Comparison of ENCODE assay signal across 15 cellular contexts in the genomic region with DNA sequence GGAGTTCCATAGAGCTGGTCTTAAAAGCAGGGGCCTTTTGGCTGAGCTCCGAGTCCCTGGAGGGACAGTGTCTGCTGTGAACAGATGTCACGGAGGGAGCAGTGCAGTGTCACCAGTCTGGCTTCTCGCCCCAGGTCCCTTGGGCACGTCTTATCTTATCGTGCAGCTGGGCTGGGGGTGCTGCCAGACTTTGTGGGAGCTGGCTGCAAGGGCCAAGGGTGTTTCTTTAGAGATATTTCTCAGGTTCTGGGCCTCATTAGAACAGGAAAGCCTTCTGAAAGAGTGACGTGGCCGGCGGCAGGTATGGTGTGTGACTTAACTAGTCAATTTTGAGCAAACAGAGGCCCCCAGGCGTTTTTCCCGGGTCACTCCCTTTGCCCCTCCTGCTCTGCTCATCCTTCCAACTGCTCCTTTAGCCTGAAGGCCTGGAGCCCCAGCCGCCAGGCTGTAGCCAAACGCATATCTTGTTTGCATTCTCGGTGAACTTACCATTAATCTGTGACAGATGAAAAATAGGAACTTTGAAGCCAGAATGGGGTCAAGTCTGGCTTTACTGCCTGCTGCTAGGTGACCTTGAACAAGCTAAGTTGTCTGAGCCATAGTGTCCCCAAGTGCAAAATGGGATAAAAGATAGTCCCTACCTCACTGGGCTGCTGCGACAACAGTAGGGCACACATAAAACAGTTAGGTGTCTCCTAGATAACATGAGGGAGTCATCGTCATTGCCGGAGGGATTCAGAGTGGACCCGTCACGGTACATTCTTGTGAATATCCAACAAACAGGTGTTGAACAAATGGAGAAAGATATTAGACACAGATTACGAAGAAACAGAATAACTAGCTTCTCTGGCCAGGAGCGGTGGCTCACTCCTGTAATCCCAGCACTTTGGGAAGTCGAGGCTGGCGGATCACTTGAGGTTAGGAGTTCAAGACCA.
A peak's percentile ranks its signal among the peaks of the same experiment; 100 is the strongest.
DNase-seq lines count a peak whose midpoint lies in the region; ATAC-seq and TF ChIP-seq lines count a peak whose summit lies in the region.
"Had no signal": no experiment of that assay in that cellular context is flagged by ENCODE, and none has a peak within 500 bp of the region (broad histone marks: within the 10 kb centered on the region; RNA-seq: fewer than 3 reads in every experiment).

No MANE protein-coding gene starts in this region.

- H4K5ac ChIP-seq in H9 (ENCODE audit: insufficient read length, low read depth, low read length): no peak overlapping the region

- no peak overlapping the region for H2BK120ac ChIP-seq in H9 (ENCODE audit: low read depth, low read length, poor library complexity, severe bottlenecking)

- H3K27ac Mint-ChIP-seq in H9: peak overlapping the region in 1 of 3 experiments; percentile 47; a peak in 1 of 7 replicates
- H3K27ac Mint-ChIP-seq: CD4-positive, alpha-beta T cell had no signal

- DNase-seq in KBM-7 (peak; percentile 38), UCSD-AML1 (lab: John Stamatoyannopoulos, UW; ENCODE audit: unreplicated experiment) (peak; percentile 53), islet precursor cell (peak; percentile 75), testis (peak; percentile 91), middle frontal gyrus (ENCODE audit: extremely low spot score, low spot score) (no peak), H9 (no peak)
- DNase-seq: activated T-cell treated with anti-CD3 and anti-CD28 coated beads for 4 hours; CD4-positive, alpha-beta T cell; GOT3; lower lobe of right lung; NCI-H2107; stimulated activated CD4-positive, alpha-beta T cell treated with anti-CD3 and anti-CD28 coated beads, Interleukin-2, amount 100 ng/mL, for 24 hours; stimulated activated naive CD4-positive, alpha-beta T cell treated with Interleukin-2 at 50 U/mL for 16 hours had no signal

- H4K20me1 ChIP-seq in H9 (ENCODE audit: control insufficient read depth, insufficient read depth, insufficient read length): no peaks in the 10 kb centered on the region

- H2BK12ac ChIP-seq in H9 (ENCODE audit: insufficient read length, low read depth, low read length): no peak overlapping the region

- H3K4ac ChIP-seq in H9 (ENCODE audit: low read depth, low read length): no peak overlapping the region

- no peaks in the 10 kb centered on the region for H3K27me3 ChIP-seq in testis
- no peaks in the 10 kb centered on the region for H3K27me3 ChIP-seq in H9 (ENCODE audit: insufficient read depth, low read length)
- H3K27me3 ChIP-seq: ascending aorta had no signal

- no peak overlapping the region for H2BK15ac ChIP-seq in H9 (ENCODE audit: low read depth, low read length)

- no peaks in the 10 kb centered on the region; a peak in 2 of 5 replicates for H3K9me3 Mint-ChIP-seq in H9
- H3K9me3 Mint-ChIP-seq: CD4-positive, alpha-beta T cell had no signal

- peaks cover 7% of the 10 kb centered on the region for H3K27me3 Mint-ChIP-seq in H9 (ENCODE audit: low read depth)
- H3K27me3 Mint-ChIP-seq: CD4-positive, alpha-beta T cell had no signal

- no peak overlapping the region for H2AFZ ChIP-seq in H9 (ENCODE audit: low read length)

- no peak overlapping the region for H2BK20ac ChIP-seq in H9 (ENCODE audit: low read depth, low read length, poor library complexity, severe bottlenecking)

- no peak overlapping the region for H2AK5ac ChIP-seq in H9 (ENCODE audit: insufficient read length, low read length)

- 0 out of 4 replicates have a peak, but pooled peaks cover 0 to 4% of the 10 kb centered on the region in 2 experiments for H3K4me1 Mint-ChIP-seq in H9

- H3K79me2 ChIP-seq in H9 (ENCODE audit: insufficient read depth, low read length): no peaks in the 10 kb centered on the region

- no peak overlapping the region for H3T11ph ChIP-seq in H9 (ENCODE audit: low read length)

- TF ChIP-seq CTCF in testis (IDR thresholded peaks at IDR 0.05): no peak
- no peak for TF ChIP-seq CTCF in H9 (conservative IDR thresholded peaks at IDR 0.05)

- in situ Hi-C loops in KBM-7 (cut with MboI; ENCODE audit: low pct_unique_long_range_greater_than_20kb, low sequenced_read_pairs): no loop called here

- H3K27ac ChIP-seq in testis (peak overlapping the region; percentile 23 to 45), H9 (ENCODE audit: insufficient read length, low read depth, low read length) (no peak overlapping the region)
- H3K27ac ChIP-seq: lower lobe of right lung had no signal

- no peak for ATAC-seq in HG03045 (IDR thresholded peaks at IDR 0.05; ENCODE audit: unreplicated experiment)

- H3K4me2 ChIP-seq in H9 (ENCODE audit: insufficient read depth, insufficient read length, low read length): no peak overlapping the region

- H3K36me3 Mint-ChIP-seq in H9 (ENCODE audit: insufficient read depth in 1 of 3, low read depth in 3 of 3): no peaks in the 10 kb centered on the region

- H3K23me2 ChIP-seq in H9 (ENCODE audit: insufficient read length, low read depth, low read length, poor library complexity, severe bottlenecking): no peaks in the 10 kb centered on the region

- no peak overlapping the region for H3K18ac ChIP-seq in H9 (ENCODE audit: insufficient read length, low read depth, low read length)

- no peak overlapping the region for H3K4me3 ChIP-seq in testis
- H3K4me3 ChIP-seq: ascending aorta, lower lobe of right lung had no signal

- no peak overlapping the region for H3K9ac ChIP-seq in H9 (ENCODE audit: extremely low read depth, insufficient read length, low read length)

- 51 to 68% methylated on average over 21 to 22 of the region's 22 CpGs for WGBS in testis, 2 donors
- WGBS in H9 (ENCODE audit: extremely low coverage, insufficient read length, low lambda C conversion rate): no CpG with 5 or more reads among the region's 22 CpGs

- no peaks in the 10 kb centered on the region for H3K36me3 ChIP-seq in testis (ENCODE audit: low read depth, missing control alignments)
- H3K36me3 ChIP-seq: ascending aorta, lower lobe of right lung had no signal

- H4K8ac ChIP-seq in H9 (replicated peaks; ENCODE audit: insufficient read length, low read depth, low read length): no peak overlapping the region

- H3K23ac ChIP-seq in H9 (ENCODE audit: insufficient read length, low read depth, low read length): no peak overlapping the region

- H3K4me3 Mint-ChIP-seq in H9: no peak overlapping the region
- H3K4me3 Mint-ChIP-seq: CD4-positive, alpha-beta T cell had no signal

- H3K4me1 ChIP-seq in testis: peaks cover 10% of the 10 kb centered on the region
- H3K4me1 ChIP-seq in H9 (ENCODE audit: insufficient read depth, low read length): no peaks in the 10 kb centered on the region
- H3K4me1 ChIP-seq: lower lobe of right lung had no signal

- no peak for TF ChIP-seq POLR2A in testis (IDR thresholded peaks at IDR 0.05)

- H4K91ac ChIP-seq in H9 (ENCODE audit: insufficient read length, low read depth, low read length): no peak overlapping the region

- no peak overlapping the region for H2BK5ac ChIP-seq in H9 (ENCODE audit: insufficient read length, low read length)

- H3K9me3 ChIP-seq in testis: no peaks in the 10 kb centered on the region
- H3K9me3 ChIP-seq in H9 (ENCODE audit: control insufficient read depth, low read depth, low read length): no peaks in the 10 kb centered on the region
- H3K9me3 ChIP-seq: ascending aorta, lower lobe of right lung had no signal

- no peaks in the 10 kb centered on the region for H3K79me1 ChIP-seq in H9 (ENCODE audit: insufficient read depth, low read depth, low read length, poor library complexity, severe bottlenecking)

- intact Hi-C loops in testis (cut with DNase I; ENCODE audit: low total_unique reads): no loop called here

- no peak overlapping the region for H3K14ac ChIP-seq in H9 (ENCODE audit: insufficient read depth, low read length)

- no peak overlapping the region for H3K56ac ChIP-seq in H9 (ENCODE audit: insufficient read length, low read depth, low read length)

Comparison
In these comparisons a context has a peak if more than half of its experiments do, and no peak if none do; other contexts are left out.
1. DNase-seq: peak in KBM-7 (single experiment), UCSD-AML1 (single experiment), islet precursor cell (single experiment) and testis (single experiment); none in middle frontal gyrus (single experiment) and H9 (single experiment).